ENCODE assay signal across 8 cellular contexts in the genomic region with DNA sequence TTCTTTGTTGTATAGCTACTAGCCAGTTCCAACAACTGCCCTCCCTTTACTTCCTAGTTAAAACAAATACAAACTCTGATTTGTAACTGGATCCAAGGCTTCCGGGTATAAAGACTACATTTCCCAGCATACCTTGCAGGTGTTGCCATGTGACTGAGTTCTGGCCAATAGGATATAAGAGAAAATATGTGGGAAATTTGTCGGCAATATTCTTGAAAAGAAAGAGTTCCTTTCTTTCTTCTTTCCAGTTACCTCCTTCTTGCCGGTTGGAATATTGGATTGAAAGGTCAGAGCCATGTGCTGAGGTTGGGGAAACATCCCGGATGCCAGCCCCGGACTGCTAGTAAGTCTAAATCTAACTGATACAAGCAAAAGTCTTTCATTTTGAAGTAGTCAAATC. TPM values are rescaled to one million over a fixed set of nuclear protein-coding genes. Genes with fewer than 3 reads are reported as not detected.
A peak's percentile ranks its signal among the peaks of the same experiment; 100 is the strongest.
DNase-seq lines count a peak whose midpoint lies in the region; ATAC-seq lines count a peak whose summit lies in the region.

No MANE protein-coding gene starts in this region.

- peak overlapping the region; percentile 90 for H2AFZ ChIP-seq in neuronal stem cell (ENCODE audit: low read length)

- no peak for ATAC-seq in GM21381 (IDR thresholded peaks at IDR 0.05; ENCODE audit: unreplicated experiment)

- H2BK15ac ChIP-seq in neuronal stem cell (ENCODE audit: low read length): no peak overlapping the region

- H3K27me3 ChIP-seq in HUES64 (ENCODE audit: insufficient read depth, low read length) (no peaks in the 10 kb centered on the region), neuronal stem cell (ENCODE audit: control insufficient read depth in 3 of 3, insufficient read depth in 3 of 3, low read depth in 1 of 3, low read length in 3 of 3) (peaks cover 0 to 3% (median 0%) of the 10 kb centered on the region in 3 experiments)

- no peak overlapping the region for H3K4ac ChIP-seq in neuronal stem cell (ENCODE audit: low read length)

- H3K14ac ChIP-seq in neuronal stem cell (ENCODE audit: low read length): no peak overlapping the region

- 82% methylated on average over 5 of the region's 5 CpGs for WGBS in HUES64
- no CpG with 5 or more reads among the region's 5 CpGs for WGBS in neuronal stem cell (ENCODE audit: extremely low coverage in 2 of 2, insufficient read length in 2 of 2, insufficient replicate concordance in 1 of 2), 2 donors

- H3K36me3 ChIP-seq in HUES64 (ENCODE audit: insufficient read depth, low read length) (no peaks in the 10 kb centered on the region), neuronal stem cell (replicated peaks in 1 of 2; ENCODE audit: control insufficient read depth in 2 of 2, insufficient read depth in 2 of 2, low read length in 2 of 2) (no peaks in the 10 kb centered on the region)

- H3K4me3 ChIP-seq in HUES64 (ENCODE audit: low read length) (peak overlapping the region; percentile 43), neuronal stem cell (ENCODE audit: low read length in 2 of 2) (peak overlapping the region in 1 of 2 donors; percentile 45)

- no peaks in the 10 kb centered on the region for H3K9me3 Mint-ChIP-seq in T-helper 2 cell treated with Interferon-gamma antibody and Interleukin-4, amounts not matched to agents 5 μg/mL and 100 μg/mL, for 36 hours

- H2BK120ac ChIP-seq in neuronal stem cell (ENCODE audit: low read depth, low read length): no peak overlapping the region

- no peak overlapping the region for H3K23ac ChIP-seq in neuronal stem cell (ENCODE audit: low read depth, low read length, poor library complexity)

- no peaks in the 10 kb centered on the region for H3K4me1 ChIP-seq in HUES64 (ENCODE audit: insufficient read depth, low read length)
- no peaks in the 10 kb centered on the region for H3K4me1 ChIP-seq in neuronal stem cell (ENCODE audit: control insufficient read depth in 2 of 2, insufficient read depth in 1 of 2, low read depth in 1 of 2, low read length in 2 of 2)

- DNase-seq in Daoy (ENCODE audit: low read depth) (peak; percentile 67), fibroblast of gingiva (ENCODE audit: low read depth) (peak; percentile 26), neuronal stem cell (ENCODE audit: low spot score) (no peak), NCI-H774 (lab: John Stamatoyannopoulos, UW) (no peak), NCI-H1048 (lab: John Stamatoyannopoulos, UW) (no peak)
- peak; percentile 17 for DNase-seq in T-helper 2 cell treated with Interferon-gamma antibody and Interleukin-4, amounts not matched to agents 5 μg/mL and 100 μg/mL, for 36 hours (ENCODE audit: low spot score)

- no peak overlapping the region for H2BK12ac ChIP-seq in neuronal stem cell (ENCODE audit: low read length)

- H3K9ac ChIP-seq in HUES64 (ENCODE audit: low read depth, low read length): no peak overlapping the region
- H3K9ac ChIP-seq in neuronal stem cell (ENCODE audit: low read depth, low read length, poor library complexity): no peak overlapping the region

- peak overlapping the region; percentile 18 for H3K4me2 ChIP-seq in neuronal stem cell (ENCODE audit: insufficient read depth, low read length, poor library complexity, severe bottlenecking)

- H3K9me3 ChIP-seq in HUES64 (ENCODE audit: insufficient read depth, low read depth, low read length) (no peaks in the 10 kb centered on the region), neuronal stem cell (replicated peaks in 1 of 2; ENCODE audit: control insufficient read depth in 2 of 2, insufficient read depth in 1 of 2, low read depth in 1 of 2, low read length in 2 of 2) (no peaks in the 10 kb centered on the region)

- H3K4me3 Mint-ChIP-seq in T-helper 2 cell treated with Interferon-gamma antibody and Interleukin-4, amounts not matched to agents 5 μg/mL and 100 μg/mL, for 36 hours: peak overlapping the region; percentile 78

- no peak overlapping the region for H2BK5ac ChIP-seq in neuronal stem cell (ENCODE audit: low read length)

- no peak overlapping the region for H4K8ac ChIP-seq in neuronal stem cell (ENCODE audit: low read depth, low read length)

- no peak overlapping the region for H3K18ac ChIP-seq in neuronal stem cell (ENCODE audit: low read length)

- H3K27ac ChIP-seq in HUES64 (ENCODE audit: low read depth, low read length) (no peak overlapping the region), neuronal stem cell (replicated peaks; ENCODE audit: low read length) (no peak overlapping the region)

- peaks cover 8% of the 10 kb centered on the region for H3K27me3 Mint-ChIP-seq in T-helper 2 cell treated with Interferon-gamma antibody and Interleukin-4, amounts not matched to agents 5 μg/mL and 100 μg/mL, for 36 hours (ENCODE audit: low read depth)

- H3K79me1 ChIP-seq in neuronal stem cell (ENCODE audit: low read depth, low read length): no peaks in the 10 kb centered on the region

- no peak overlapping the region for H2AK5ac ChIP-seq in neuronal stem cell (ENCODE audit: low read depth, low read length)

- H3K36me3 Mint-ChIP-seq in T-helper 2 cell treated with Interferon-gamma antibody and Interleukin-4, amounts not matched to agents 5 μg/mL and 100 μg/mL, for 36 hours (ENCODE audit: low read depth): no peaks in the 10 kb centered on the region

- no peak overlapping the region for H3K27ac Mint-ChIP-seq in T-helper 2 cell treated with Interferon-gamma antibody and Interleukin-4, amounts not matched to agents 5 μg/mL and 100 μg/mL, for 36 hours

- H4K91ac ChIP-seq in neuronal stem cell (ENCODE audit: low read depth, low read length, poor library complexity): no peak overlapping the region

- no peaks in the 10 kb centered on the region for H3K4me1 Mint-ChIP-seq in T-helper 2 cell treated with Interferon-gamma antibody and Interleukin-4, amounts not matched to agents 5 μg/mL and 100 μg/mL, for 36 hours (ENCODE audit: low read depth)

RNA-seq across cellular contexts. Expression of gene ZBTB40, which starts 23.0 kb away (rescaled TPM):
- 10.7 and 13.0 TPM in 2 replicates for total RNA-seq in Daoy (2014; rRNA removed; shearing (Covaris generic))
- 9.1 TPM for polyA plus RNA-seq in HUES64 (2013, experiment 1 of 2)
- polyA plus RNA-seq in HUES64 (2013, experiment 2 of 2): 5.6 TPM
- 5.4 TPM for polyA plus RNA-seq in neuronal stem cell (2013, experiment 1 of 2)
- polyA plus RNA-seq in neuronal stem cell (2013, experiment 2 of 2): 5.3 TPM

Comparison
In these comparisons a context has a peak if more than half of its experiments do, and no peak if none do; other contexts are left out.
1. DNase-seq: peak in Daoy (single experiment), T-helper 2 cell treated with Interferon-gamma antibody and Interleukin-4, amounts not matched to agents 5 μg/mL and 100 μg/mL, for 36 hours (single experiment) and fibroblast of gingiva (single experiment); none in neuronal stem cell (single experiment), NCI-H774 (single experiment) and NCI-H1048 (single experiment).